Comparison of ENCODE assay signal across 8 cellular contexts in the genomic region with DNA sequence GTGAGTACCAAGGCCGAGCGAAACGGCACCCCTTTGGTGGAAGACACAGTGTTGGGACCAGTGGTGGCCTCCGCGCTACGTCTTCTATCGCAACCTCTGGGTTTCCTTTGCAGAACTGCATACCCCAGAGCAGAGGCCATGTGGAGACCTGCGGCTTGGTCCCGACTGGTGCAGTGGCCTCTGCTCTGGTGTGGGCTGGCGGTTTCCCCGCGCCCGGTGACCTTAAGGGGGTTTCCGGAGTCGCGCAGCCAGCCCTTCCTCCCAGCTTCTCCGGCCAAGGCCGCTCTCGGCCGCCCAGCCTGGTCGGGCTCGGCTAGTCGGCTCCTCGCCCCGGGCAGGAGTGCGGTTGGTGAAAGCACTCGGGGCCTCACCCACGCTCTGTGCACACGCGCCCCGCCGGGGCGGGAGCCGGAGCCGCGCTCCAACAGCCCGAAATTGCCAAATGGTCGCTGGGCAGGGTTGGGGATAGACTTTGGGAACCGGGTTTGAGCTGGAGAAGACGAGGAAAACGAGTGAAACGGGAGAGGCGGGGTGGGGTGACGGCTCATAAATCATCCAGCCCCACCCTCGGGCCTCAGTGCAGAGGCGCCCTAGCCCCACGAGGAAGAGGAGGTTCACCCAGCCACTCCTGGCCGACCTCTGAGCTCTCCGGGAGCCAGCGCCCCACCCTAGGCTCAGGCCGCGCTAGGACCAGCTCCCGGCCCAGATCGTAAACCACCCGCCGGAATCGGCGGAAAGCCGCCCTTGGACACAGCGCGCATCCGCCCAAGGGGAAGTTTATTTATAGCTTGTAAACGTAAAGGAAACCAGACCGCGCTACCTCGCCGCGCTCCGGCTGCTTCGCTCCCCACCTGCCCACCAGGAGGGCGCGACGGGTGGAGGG.
DNase-seq lines count a peak whose midpoint lies in the region; ATAC-seq and TF ChIP-seq lines count a peak whose summit lies in the region.

No MANE protein-coding gene starts in this region.

- H3K4me2 ChIP-seq in GM23248 (ENCODE audit: unreplicated experiment) = peak overlapping the region; percentile 85

- no peaks in the 10 kb centered on the region for H3K27me3 ChIP-seq in GM23248 (replicated peaks; ENCODE audit: insufficient read depth)

- in situ Hi-C loops in GM23248 (cut with MboI) = no loop called here

- peak; percentile 60 for DNase-seq in GDM1 (lab: John Stamatoyannopoulos, UW)
- DNase-seq in GM23248 = peak; percentile 78
- DNase-seq in NCI-H1092 treated with DMSO at 0.1 percent for 48 hours (lab: John Stamatoyannopoulos, UW) = peak; percentile 67
- peak; percentile 22 for DNase-seq in activated CD4-positive, alpha-beta T cell treated with anti-CD3 and anti-CD28 coated beads, Interleukin-2, amount 50 U/mL, for 1 hour
- DNase-seq in epithelial cell of proximal tubule (ENCODE audit: low read depth) = no peak
- peak; percentile 63 for DNase-seq in myocyte (ENCODE audit: low read depth)

- H3K4me1 ChIP-seq in GM23248 (ENCODE audit: insufficient read depth) (peaks cover 3% of the 10 kb centered on the region; the same call in 1 of the 2 replicates), urinary bladder (ENCODE audit: insufficient read depth) (no peaks in the 10 kb centered on the region)

- no peaks in the 10 kb centered on the region for H3K9me2 ChIP-seq in GM23248 (ENCODE audit: insufficient read depth)

- H3K4me3 ChIP-seq in GM23248 = peak overlapping the region; percentile 80
- peak overlapping the region; percentile 59 for H3K4me3 ChIP-seq in epithelial cell of proximal tubule (ENCODE audit: low read depth, low read length)
- peak overlapping the region; percentile 54 for H3K4me3 ChIP-seq in urinary bladder (ENCODE audit: low read depth, low read length)

- H3K9me3 ChIP-seq in GM23248 (ENCODE audit: low read depth) = no peaks in the 10 kb centered on the region

- H2AFZ ChIP-seq in GM23248 = peak overlapping the region; percentile 82

- no peaks in the 10 kb centered on the region for H3K79me2 ChIP-seq in GM23248 (ENCODE audit: insufficient read depth)

- H3K36me3 ChIP-seq in GM23248 (ENCODE audit: low read depth) (no peaks in the 10 kb centered on the region), urinary bladder (ENCODE audit: insufficient read depth) (no peaks in the 10 kb centered on the region)

- no peak for TF ChIP-seq CTCF in epithelial cell of proximal tubule (conservative IDR thresholded peaks at IDR 0.05; ENCODE audit: low read depth, low read length)

- ATAC-seq in HG03108 (IDR thresholded peaks at IDR 0.05; ENCODE audit: unreplicated experiment) = no peak

- H3K27ac ChIP-seq in GM23248 = peak overlapping the region; percentile 77
- peak overlapping the region; percentile 90 for H3K27ac ChIP-seq in urinary bladder (ENCODE audit: low read depth)

- no peaks in the 10 kb centered on the region for H4K20me1 ChIP-seq in GM23248 (ENCODE audit: insufficient read depth)

- no peaks in the 10 kb centered on the region for H3F3A ChIP-seq in GM23248 (ENCODE audit: insufficient read depth)

- H3K9ac ChIP-seq in GM23248 = peak overlapping the region; percentile 94

- WGBS in GM23248 (ENCODE audit: low coverage in 1 of 2, low lambda C conversion rate in 2 of 2, missing lambda C conversion rate in 2 of 2), 2 experiments = 1 to 2% methylated on average over 55 to 58 of the region's 73 CpGs
- WGBS in urinary bladder = 3% methylated on average over 73 of the region's 73 CpGs
